23 cellular contexts compared by ENCODE assay signal in the genomic region with DNA sequence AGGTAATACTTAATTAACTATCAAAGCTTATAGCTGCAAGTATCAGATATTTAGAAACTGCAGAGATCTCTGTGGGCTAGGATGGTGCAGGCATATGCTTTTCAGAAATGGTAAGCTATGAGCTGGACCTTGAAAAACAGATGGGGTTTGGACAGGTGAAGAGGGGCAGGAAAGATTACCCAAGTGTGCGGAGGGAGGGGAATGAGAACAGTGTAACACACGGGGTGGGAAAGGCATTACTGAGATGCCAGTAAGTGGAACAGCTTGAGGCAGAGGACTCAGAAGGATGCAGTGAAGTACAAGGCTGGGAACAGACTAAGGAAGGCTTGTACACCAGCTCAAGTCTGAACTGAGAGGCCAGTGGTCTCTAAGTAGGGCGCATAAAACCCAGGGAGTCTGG. TPM values are rescaled to one million over a fixed set of nuclear protein-coding genes. Genes with fewer than 3 reads are reported as not detected.
DNase-seq lines count a peak whose midpoint lies in the region; ATAC-seq, FAIRE-seq and TF ChIP-seq lines count a peak whose summit lies in the region.
"Had no signal": no experiment of that assay in that cellular context is flagged by ENCODE, and none has a peak within 500 bp of the region (broad histone marks: within the 10 kb centered on the region; RNA-seq: fewer than 3 reads in every experiment).

No MANE protein-coding gene starts in this region.

- H3K4me3 Mint-ChIP-seq in activated CD4-positive, alpha-beta T cell treated with anti-CD3 and anti-CD28 coated beads for 36 hours = no peak overlapping the region
- H3K4me3 Mint-ChIP-seq in central memory CD8-positive, alpha-beta T cell = no peak overlapping the region
- H3K4me3 Mint-ChIP-seq: nephron had no signal

- peak overlapping the region; percentile 11 for H3K27ac Mint-ChIP-seq in activated CD4-positive, alpha-beta T cell treated with anti-CD3 and anti-CD28 coated beads for 36 hours
- H3K27ac Mint-ChIP-seq in central memory CD8-positive, alpha-beta T cell (ENCODE audit: low read depth) = peak overlapping the region; percentile 13

- H3K9me3 Mint-ChIP-seq in activated CD4-positive, alpha-beta T cell treated with anti-CD3 and anti-CD28 coated beads for 36 hours (ENCODE audit: low read depth) = no peaks in the 10 kb centered on the region
- H3K9me3 Mint-ChIP-seq in central memory CD8-positive, alpha-beta T cell = no peaks in the 10 kb centered on the region
- H3K9me3 Mint-ChIP-seq: nephron had no signal

- no peak for DNase-seq in activated CD4-positive, alpha-beta T cell treated with anti-CD3 and anti-CD28 coated beads for 36 hours
- no peak for DNase-seq in activated CD4-positive, alpha-beta T cell treated with anti-CD3 and anti-CD28 coated beads, Interleukin-2, amount 50 U/mL, for 4 hours
- DNase-seq in SJCRH30 (peak; percentile 63 to 68), coronary artery (ENCODE audit: low spot score) (no peak), RCC 7860 (ENCODE audit: low spot score) (no peak)
- no peak for DNase-seq in central memory CD8-positive, alpha-beta T cell (ENCODE audit: low spot score in 2 of 2)
- DNase-seq: activated CD4-positive, CD25-positive, alpha-beta regulatory T cell; DMS153; esophagus squamous epithelium; Karpas-422; NCI-H1105; NCI-H524 treated with DMSO at 0.1 percent for 48 hours; Right ventricle myocardium superior had no signal

- H3K27me3 ChIP-seq in SJCRH30 (no peaks in the 10 kb centered on the region), rectal smooth muscle tissue (ENCODE audit: control insufficient read depth, insufficient read depth, low read length) (no peaks in the 10 kb centered on the region)
- H3K27me3 ChIP-seq: BLaER1, esophagus squamous epithelium, suprapubic skin had no signal

- no peak for TF ChIP-seq CTCF in coronary artery (IDR thresholded peaks at IDR 0.05)

- no peak for ATAC-seq in activated CD4-positive, alpha-beta T cell treated with anti-CD3 and anti-CD28 coated beads for 36 hours
- ATAC-seq in central memory CD8-positive, alpha-beta T cell (replicated peaks; ENCODE audit: extremely low read depth, poor library complexity, severe bottlenecking) = no peak
- ATAC-seq in GM21717 (IDR thresholded peaks at IDR 0.05; ENCODE audit: unreplicated experiment) = no peak

- peaks cover 69% of the 10 kb centered on the region for H3K36me3 Mint-ChIP-seq in activated CD4-positive, alpha-beta T cell treated with anti-CD3 and anti-CD28 coated beads for 36 hours (ENCODE audit: low read depth)
- peaks cover 65% of the 10 kb centered on the region for H3K36me3 Mint-ChIP-seq in central memory CD8-positive, alpha-beta T cell (ENCODE audit: insufficient read depth)

- H3K4me1 ChIP-seq in SJCRH30 (peaks cover 35% of the 10 kb centered on the region), rectal smooth muscle tissue (ENCODE audit: control insufficient read depth, insufficient read depth, low read length) (peaks cover 10% of the 10 kb centered on the region)
- H3K4me1 ChIP-seq: BLaER1 had no signal

- H3K27ac ChIP-seq in SJCRH30 (peak overlapping the region; percentile 80), rectal smooth muscle tissue (ENCODE audit: low read depth, low read length) (peak overlapping the region; percentile 29), coronary artery (no peak overlapping the region)
- H3K27ac ChIP-seq: BLaER1, suprapubic skin had no signal

- no peaks in the 10 kb centered on the region for H3K9me3 ChIP-seq in SJCRH30 (replicated peaks)
- H3K9me3 ChIP-seq: BLaER1, esophagus squamous epithelium, suprapubic skin had no signal

- no peaks in the 10 kb centered on the region for H3K27me3 Mint-ChIP-seq in activated CD4-positive, alpha-beta T cell treated with anti-CD3 and anti-CD28 coated beads for 36 hours
- no peaks in the 10 kb centered on the region for H3K27me3 Mint-ChIP-seq in central memory CD8-positive, alpha-beta T cell

- H3K4me1 Mint-ChIP-seq in activated CD4-positive, alpha-beta T cell treated with anti-CD3 and anti-CD28 coated beads for 36 hours = peaks cover 34% of the 10 kb centered on the region
- H3K4me1 Mint-ChIP-seq in central memory CD8-positive, alpha-beta T cell = peaks cover 10% of the 10 kb centered on the region

- H3K36me3 ChIP-seq in SJCRH30 (peaks cover 82% of the 10 kb centered on the region), rectal smooth muscle tissue (ENCODE audit: control insufficient read depth, insufficient read depth, low read length) (peaks cover 44% of the 10 kb centered on the region)

- H3K9ac ChIP-seq in rectal smooth muscle tissue (ENCODE audit: low read length) = no peak overlapping the region

- FAIRE-seq in RCC 7860 (lab: Jason Lieb, UNC) = no peak
- FAIRE-seq: GM12892 had no signal

- intact Hi-C loops in activated CD4-positive, alpha-beta T cell treated with anti-CD3 and anti-CD28 coated beads for 36 hours (cut with DNase I, micrococcal nuclease) = loop anchor here in 1 of 2 experiments (2.0 kb wide), 1 partner anchor 22 kb away; no protein-coding TSS in a partner anchor

- no peak overlapping the region for H3K4me3 ChIP-seq in SJCRH30
- H3K4me3 ChIP-seq in rectal smooth muscle tissue (ENCODE audit: low read length) = no peak overlapping the region
- H3K4me3 ChIP-seq in coronary artery = no peak overlapping the region
- H3K4me3 ChIP-seq: BLaER1, esophagus squamous epithelium, lung, suprapubic skin had no signal

- CTCF ChIA-PET in activated CD4-positive, alpha-beta T cell treated with anti-CD3 and anti-CD28 coated beads for 36 hours (lab: Charles Lee) = interaction anchor here (0.6 to 1.7 kb wide), 3 partner anchors 9 to 230 kb away, joined by 3 read pairs; no protein-coding TSS in a partner anchor

- POLR2A ChIA-PET in activated CD4-positive, alpha-beta T cell treated with anti-CD3 and anti-CD28 coated beads for 36 hours (lab: Charles Lee) = interaction anchor here (0.5 kb wide), 1 partner anchor 55 kb away, joined by 3 read pairs; no protein-coding TSS in a partner anchor

RNA-seq across cellular contexts. Expression of a gene that starts 22.1 kb away (rescaled TPM):
- total RNA-seq in activated CD4-positive, alpha-beta T cell treated with anti-CD3 and anti-CD28 coated beads for 36 hours = under 1 TPM; 0.04 to 0.16 TPM
- 0.63 and 1.1 TPM in 2 replicates for total RNA-seq in SJCRH30 (2014; rRNA removed; shearing (Covaris generic))
- total RNA-seq: A172, HT1080, pulmonary artery endothelial cell had no signal

RNA-seq across cellular contexts. Expression of a gene that starts 23.1 kb away (rescaled TPM):
- total RNA-seq in activated CD4-positive, alpha-beta T cell treated with anti-CD3 and anti-CD28 coated beads for 36 hours = 100 to 1,000 TPM; 151 to 174 TPM
- total RNA-seq in SJCRH30 (2014; rRNA removed; shearing (Covaris generic)) = 58.7 and 60.0 TPM in 2 replicates

RNA-seq across cellular contexts. Expression of a gene that starts 25.3 kb away (rescaled TPM):
- total RNA-seq in activated CD4-positive, alpha-beta T cell treated with anti-CD3 and anti-CD28 coated beads for 36 hours = 1 to 10 TPM; 5.9 to 6.4 TPM
- 0.06 TPM in 1 of 2 replicates, not detected in the other for total RNA-seq in SJCRH30 (2014; rRNA removed; shearing (Covaris generic))
- total RNA-seq: A172, pulmonary artery endothelial cell, Right ventricle myocardium superior had no signal

RNA-seq across cellular contexts. Expression of a gene that starts 29.7 kb away (rescaled TPM):
- 1 to 10 TPM; 4.8 to 5.4 TPM for total RNA-seq in activated CD4-positive, alpha-beta T cell treated with anti-CD3 and anti-CD28 coated beads for 36 hours
- total RNA-seq in SJCRH30 (2014; rRNA removed; shearing (Covaris generic)) = 0.14 and 0.25 TPM in 2 replicates
- total RNA-seq: A172, esophagus squamous epithelium, pulmonary artery endothelial cell, Right ventricle myocardium superior, suprapubic skin had no signal

RNA-seq across cellular contexts. Expression of a gene that starts 48.6 kb away (rescaled TPM):
- total RNA-seq in activated CD4-positive, alpha-beta T cell treated with anti-CD3 and anti-CD28 coated beads for 36 hours = 1 to 10 TPM; 5.6 to 6.0 TPM
- 2.7 and 3.1 TPM in 2 replicates for total RNA-seq in SJCRH30 (2014; rRNA removed; shearing (Covaris generic))

Comparison
In these comparisons a context has a peak if more than half of its experiments do, and no peak if none do; other contexts are left out.
1. DNase-seq: peak in SJCRH30 (2 of 2); none in activated CD4-positive, alpha-beta T cell treated with anti-CD3 and anti-CD28 coated beads for 36 hours (single experiment), activated CD4-positive, alpha-beta T cell treated with anti-CD3 and anti-CD28 coated beads, Interleukin-2, amount 50 U/mL, for 4 hours (0 of 2), central memory CD8-positive, alpha-beta T cell (0 of 2), coronary artery (single experiment) and RCC 7860 (single experiment).
2. H3K27ac ChIP-seq: peak in SJCRH30 (single experiment) and rectal smooth muscle tissue (single experiment); none in coronary artery (0 of 2).